In genomic region chrX:36609653-36610585, GRCh38 we compare ENCODE assay signal across 26 cellular contexts.
DNase-seq lines count a peak whose midpoint lies in the region; ATAC-seq, FAIRE-seq and TF ChIP-seq lines count a peak whose summit lies in the region.
"Had no signal": no experiment of that assay in that cellular context is flagged by ENCODE, and none has a peak within 500 bp of the region (broad histone marks: within the 10 kb centered on the region; RNA-seq: fewer than 3 reads in every experiment).

No MANE protein-coding gene starts in this region.

- no peaks in the 10 kb centered on the region for H3K79me2 ChIP-seq in PC-9 (ENCODE audit: low read depth)

- no peaks in the 10 kb centered on the region for H3K36me3 Mint-ChIP-seq in Calu3 (ENCODE audit: insufficient read depth, unreplicated experiment)
- no peaks in the 10 kb centered on the region for H3K36me3 Mint-ChIP-seq in effector memory CD8-positive, alpha-beta T cell (ENCODE audit: insufficient read depth)
- H3K36me3 Mint-ChIP-seq: mesothelial cell of epicardium; stimulated activated memory B cell treated with anti-CD40 and anti-IgM and Interleukin-4, amounts not matched to agents 10 μg/mL and 1 μg/mL and 100 μg/mL, for 72 hours had no signal

- no peak overlapping the region for H2AFZ ChIP-seq in PC-9

- peak overlapping the region; percentile 83 for H3K27ac Mint-ChIP-seq in Calu3 (ENCODE audit: unreplicated experiment)
- no peak overlapping the region for H3K27ac Mint-ChIP-seq in effector memory CD8-positive, alpha-beta T cell
- H3K27ac Mint-ChIP-seq: activated naive CD4-positive, alpha-beta T cell treated with anti-CD3 and anti-CD28 coated beads for 36 hours; activated T-cell treated with anti-CD3 and anti-CD28 coated beads, Interleukin-2, amount 50 U/mL, for 24 hours; mesothelial cell of epicardium; nephron; stimulated activated memory B cell treated with anti-CD40 and anti-IgM and Interleukin-4, amounts not matched to agents 10 μg/mL and 1 μg/mL and 100 μg/mL, for 72 hours had no signal

- no peaks in the 10 kb centered on the region for H3K9me3 ChIP-seq in PC-9 (ENCODE audit: insufficient read depth, low read depth)
- H3K9me3 ChIP-seq in small intestine (ENCODE audit: control insufficient read depth, low read depth), result no peaks in the 10 kb centered on the region
- no peaks in the 10 kb centered on the region for H3K9me3 ChIP-seq in lower lobe of right lung
- H3K9me3 ChIP-seq: vagina had no signal

- H3K27me3 ChIP-seq in PC-9 (ENCODE audit: insufficient read depth, low read depth) (no peaks in the 10 kb centered on the region), small intestine (ENCODE audit: control insufficient read depth in 2 of 2, insufficient read depth in 2 of 2, low read length in 2 of 2) (no peaks in the 10 kb centered on the region), lower lobe of right lung (ENCODE audit: low read depth) (no peaks in the 10 kb centered on the region)
- H3K27me3 ChIP-seq: vagina had no signal

- no peaks in the 10 kb centered on the region for H3K9me3 Mint-ChIP-seq in Calu3 (ENCODE audit: low read depth, unreplicated experiment)
- H3K9me3 Mint-ChIP-seq in effector memory CD8-positive, alpha-beta T cell, result peaks cover 0 to 6% of the 10 kb centered on the region in 2 donors
- H3K9me3 Mint-ChIP-seq: activated naive CD4-positive, alpha-beta T cell treated with anti-CD3 and anti-CD28 coated beads for 36 hours; activated T-cell treated with anti-CD3 and anti-CD28 coated beads, Interleukin-2, amount 50 U/mL, for 24 hours; stimulated activated memory B cell treated with anti-CD40 and anti-IgM and Interleukin-4, amounts not matched to agents 10 μg/mL and 1 μg/mL and 100 μg/mL, for 72 hours had no signal

- H3K27me3 Mint-ChIP-seq in Calu3 (ENCODE audit: unreplicated experiment), result no peaks in the 10 kb centered on the region
- no peaks in the 10 kb centered on the region for H3K27me3 Mint-ChIP-seq in effector memory CD8-positive, alpha-beta T cell
- H3K27me3 Mint-ChIP-seq: stimulated activated memory B cell treated with anti-CD40 and anti-IgM and Interleukin-4, amounts not matched to agents 10 μg/mL and 1 μg/mL and 100 μg/mL, for 72 hours had no signal

- H3F3A ChIP-seq in PC-9 (ENCODE audit: insufficient read depth, low read depth), result no peaks in the 10 kb centered on the region

- POLR2A ChIA-PET in PC-9 (lab: Charles Lee; ENCODE audit: unreplicated experiment), result no interaction called here

- peaks cover 32% of the 10 kb centered on the region for H3K4me1 Mint-ChIP-seq in Calu3 (ENCODE audit: low read depth, unreplicated experiment)
- no peaks in the 10 kb centered on the region for H3K4me1 Mint-ChIP-seq in effector memory CD8-positive, alpha-beta T cell (ENCODE audit: low read depth in 2 of 2)
- H3K4me1 Mint-ChIP-seq: mesothelial cell of epicardium; nephron; stimulated activated memory B cell treated with anti-CD40 and anti-IgM and Interleukin-4, amounts not matched to agents 10 μg/mL and 1 μg/mL and 100 μg/mL, for 72 hours had no signal

- peak overlapping the region; percentile 52 for H3K4me3 Mint-ChIP-seq in Calu3 (ENCODE audit: low read depth, unreplicated experiment)
- no peak overlapping the region for H3K4me3 Mint-ChIP-seq in effector memory CD8-positive, alpha-beta T cell
- H3K4me3 Mint-ChIP-seq: activated naive CD4-positive, alpha-beta T cell treated with anti-CD3 and anti-CD28 coated beads for 36 hours; activated T-cell treated with anti-CD3 and anti-CD28 coated beads, Interleukin-2, amount 50 U/mL, for 24 hours; mesothelial cell of epicardium; nephron; stimulated activated memory B cell treated with anti-CD40 and anti-IgM and Interleukin-4, amounts not matched to agents 10 μg/mL and 1 μg/mL and 100 μg/mL, for 72 hours had no signal

- peak overlapping the region; percentile 12; the same call in 1 of the 2 replicates for H3K4me2 ChIP-seq in PC-9

- peak; percentile 45 for DNase-seq in Calu3
- DNase-seq in PC-9, result peak in 1 of 2 experiments; percentile 52
- DNase-seq in epithelial cell of prostate (ENCODE audit: low read depth, low spot score), result peak; percentile 6
- DNase-seq in small intestine, result no peak
- no peak for DNase-seq in effector memory CD8-positive, alpha-beta T cell
- no peak for DNase-seq in HuH-7 (ENCODE audit: low spot score)
- DNase-seq in lower lobe of right lung, result no peak
- DNase-seq: activated CD4-positive, alpha-beta T cell treated with anti-CD3 and anti-CD28 coated beads for 1 hour; activated naive CD4-positive, alpha-beta T cell treated with anti-CD3 and anti-CD28 coated beads for 36 hours; activated T-cell treated with anti-CD3 and anti-CD28 coated beads, Interleukin-2, amount 50 U/mL, for 24 hours; anterior cingulate cortex; C1 segment of cervical spinal cord; effector memory CD4-positive, alpha-beta T cell; GF-D8; H7; left cardiac atrium; MM.1S; NCI-H1694 treated with DMSO at 0.1 percent for 48 hours; NCI-H82; stimulated activated CD4-positive, alpha-beta T cell treated with anti-CD3 and anti-CD28 coated beads, Interleukin-1b, Interleukin-23, amount 100 ng/mL, for 48 hours; SW 1271 had no signal

- H3K4me3 ChIP-seq in PC-9, result no peak overlapping the region
- H3K4me3 ChIP-seq in small intestine (ENCODE audit: low read depth in 1 of 2, low read length in 2 of 2), result no peak overlapping the region
- H3K4me3 ChIP-seq in lower lobe of right lung, result no peak overlapping the region
- H3K4me3 ChIP-seq: vagina had no signal

- CTCF ChIA-PET in Calu3 (lab: Charles Lee) (no interaction called here), PC-9 (lab: Charles Lee) (no interaction called here)

- H3K4me1 ChIP-seq in PC-9 (replicated peaks; ENCODE audit: insufficient read depth) (no peaks in the 10 kb centered on the region), small intestine (ENCODE audit: control insufficient read depth in 2 of 2, insufficient read depth in 1 of 2, low read depth in 1 of 2, low read length in 1 of 2) (no peaks in the 10 kb centered on the region), lower lobe of right lung (no peaks in the 10 kb centered on the region)
- H3K4me1 ChIP-seq: vagina had no signal

- no peak for TF ChIP-seq CTCF in Calu3 (IDR thresholded peaks at IDR 0.05; ENCODE audit: unreplicated experiment)
- no peak for TF ChIP-seq CTCF in PC-9 (conservative IDR thresholded peaks at IDR 0.05)
- no peak for TF ChIP-seq CTCF in lower lobe of right lung (IDR thresholded peaks at IDR 0.05)

- no peaks in the 10 kb centered on the region for H3K9me2 ChIP-seq in PC-9 (ENCODE audit: insufficient read depth)

- ATAC-seq in HG03342 (IDR thresholded peaks at IDR 0.05; ENCODE audit: unreplicated experiment), result peak; percentile 64
- no peak for ATAC-seq in effector memory CD8-positive, alpha-beta T cell (replicated peaks)
- no peak for ATAC-seq in lower lobe of right lung
- ATAC-seq: left cardiac atrium; stimulated activated memory B cell treated with anti-CD40 and anti-IgM and Interleukin-4, amounts not matched to agents 10 μg/mL and 1 μg/mL and 100 μg/mL, for 72 hours had no signal

- intact Hi-C loops in Calu3 (cut with micrococcal nuclease; ENCODE audit: unreplicated experiment) (no loop called here), PC-9 (cut with micrococcal nuclease; ENCODE audit: unreplicated experiment) (no loop called here), lower lobe of right lung (cut with DNase I) (no loop called here)

- BruUV-seq in Calu3 (replicated peaks; lab: Mats Ljungman, UMichigan) (no TSS peak), PC-9 (replicated peaks; lab: Mats Ljungman, UMichigan) (no TSS peak)

- FAIRE-seq in small intestine (lab: Jason Lieb, UNC), result no peak

- peak overlapping the region; percentile 32; the same call in 1 of the 2 replicates for H3K27ac ChIP-seq in PC-9
- peak overlapping the region; percentile 71 for H3K27ac ChIP-seq in epithelial cell of prostate
- no peak overlapping the region for H3K27ac ChIP-seq in small intestine (ENCODE audit: low read depth in 1 of 2, low read length in 1 of 2)
- H3K27ac ChIP-seq in lower lobe of right lung, result no peak overlapping the region
- H3K27ac ChIP-seq: vagina had no signal

- WGBS in small intestine, 3 donors, result 51 to 64% (median 54%) methylated on average over 4 of the region's 4 CpGs

- H3K36me3 ChIP-seq in PC-9 (ENCODE audit: low read depth), result no peaks in the 10 kb centered on the region
- no peaks in the 10 kb centered on the region for H3K36me3 ChIP-seq in small intestine (ENCODE audit: control insufficient read depth in 2 of 2, insufficient read depth in 2 of 2, low read length in 2 of 2)
- H3K36me3 ChIP-seq in lower lobe of right lung, result no peaks in the 10 kb centered on the region
- H3K36me3 ChIP-seq: vagina had no signal

- no peaks in the 10 kb centered on the region for H4K20me1 ChIP-seq in PC-9 (ENCODE audit: insufficient read depth)

Comparison
In these comparisons a context has a peak if more than half of its experiments do, and no peak if none do; other contexts are left out.
1. DNase-seq: peak in Calu3 (single experiment) and epithelial cell of prostate (single experiment); none in small intestine (single experiment), effector memory CD8-positive, alpha-beta T cell (0 of 3), HuH-7 (single experiment) and lower lobe of right lung (single experiment).
2. H3K27ac ChIP-seq: peak in PC-9 (single experiment) and epithelial cell of prostate (single experiment); none in small intestine (0 of 2) and lower lobe of right lung (single experiment).